26 cellular contexts compared by ENCODE assay signal in the genomic region with DNA sequence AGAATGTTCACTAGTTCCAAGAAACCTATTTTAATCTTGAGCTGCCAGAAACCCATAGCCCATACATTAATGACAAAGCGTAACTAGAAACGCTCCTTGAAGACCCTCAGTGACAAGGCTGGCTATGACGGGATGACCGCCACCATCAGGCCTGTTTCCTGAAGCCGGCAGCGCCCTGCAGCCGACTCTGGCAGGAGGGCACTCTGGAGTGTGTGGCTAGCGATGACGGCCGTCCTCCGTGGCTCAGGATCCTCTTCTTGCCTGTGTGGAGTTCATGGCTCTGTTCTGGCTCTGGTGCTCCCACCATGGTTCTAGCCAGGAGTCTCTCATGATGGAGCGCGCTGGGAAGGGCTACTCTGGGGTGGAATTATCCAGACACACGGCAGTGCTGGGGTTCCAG.
DNase-seq lines count a peak whose midpoint lies in the region; ATAC-seq and TF ChIP-seq lines count a peak whose summit lies in the region.
"Had no signal": no experiment of that assay in that cellular context is flagged by ENCODE, and none has a peak within 500 bp of the region (broad histone marks: within the 10 kb centered on the region; RNA-seq: fewer than 3 reads in every experiment).

No MANE protein-coding gene starts in this region.

- H3K14ac ChIP-seq in neuronal stem cell (ENCODE audit: low read length): peak overlapping the region; percentile 5

- no peak overlapping the region for H4K91ac ChIP-seq in neuronal stem cell (ENCODE audit: low read depth, low read length, poor library complexity)

- H2BK12ac ChIP-seq in neuronal stem cell (ENCODE audit: low read length): no peak overlapping the region

- ATAC-seq in right cardiac atrium: no peak
- no peak for ATAC-seq in upper lobe of right lung
- no peak for ATAC-seq in activated T-cell treated with anti-CD3 and anti-CD28 coated beads, Interleukin-2, amount 50 U/mL, for 4 hours
- ATAC-seq: A549, GM12878 had no signal

- WGBS in right cardiac atrium: 87% methylated on average over 14 of the region's 14 CpGs
- WGBS in neuronal stem cell (ENCODE audit: extremely low coverage in 2 of 2, insufficient read length in 2 of 2, insufficient replicate concordance in 1 of 2), 2 donors: no CpG with 5 or more reads among the region's 14 CpGs

- H3K79me1 ChIP-seq in neuronal stem cell (ENCODE audit: low read depth, low read length): no peaks in the 10 kb centered on the region

- no peaks in the 10 kb centered on the region for H3K9me3 ChIP-seq in right atrium auricular region
- H3K9me3 ChIP-seq in right cardiac atrium (ENCODE audit: control insufficient read depth, low read length): no peaks in the 10 kb centered on the region
- no peaks in the 10 kb centered on the region for H3K9me3 ChIP-seq in neuronal stem cell (replicated peaks in 1 of 2; ENCODE audit: control insufficient read depth in 2 of 2, insufficient read depth in 1 of 2, low read depth in 1 of 2, low read length in 2 of 2)
- H3K9me3 ChIP-seq in upper lobe of right lung: no peaks in the 10 kb centered on the region
- H3K9me3 ChIP-seq: A549, BE2C had no signal

- H2AK5ac ChIP-seq in neuronal stem cell (ENCODE audit: low read depth, low read length): no peak overlapping the region

- H3K18ac ChIP-seq in neuronal stem cell (ENCODE audit: low read length): no peak overlapping the region

- H3K9ac ChIP-seq in neuronal stem cell (ENCODE audit: low read depth, low read length, poor library complexity): no peak overlapping the region
- H3K9ac ChIP-seq: BLaER1 had no signal

- no peak overlapping the region for H4K8ac ChIP-seq in neuronal stem cell (ENCODE audit: low read depth, low read length)

- H3K27me3 Mint-ChIP-seq in activated T-cell treated with anti-CD3 and anti-CD28 coated beads, Interleukin-2, amount 50 U/mL, for 4 hours (ENCODE audit: low read depth): peaks cover 5% of the 10 kb centered on the region
- H3K27me3 Mint-ChIP-seq: CD4-positive, CD25-positive, alpha-beta regulatory T cell had no signal

- H2BK120ac ChIP-seq in neuronal stem cell (ENCODE audit: low read depth, low read length): no peak overlapping the region

- H3K4me3 Mint-ChIP-seq in activated T-cell treated with anti-CD3 and anti-CD28 coated beads, Interleukin-2, amount 50 U/mL, for 4 hours: no peak overlapping the region
- H3K4me3 Mint-ChIP-seq: CD14-positive monocyte; CD4-positive, alpha-beta memory T cell; CD4-positive, CD25-positive, alpha-beta regulatory T cell; CD8-positive, alpha-beta memory T cell had no signal

- H3K36me3 ChIP-seq in right atrium auricular region: no peaks in the 10 kb centered on the region
- no peaks in the 10 kb centered on the region for H3K36me3 ChIP-seq in neuronal stem cell (replicated peaks in 1 of 2; ENCODE audit: control insufficient read depth in 2 of 2, insufficient read depth in 2 of 2, low read length in 2 of 2)
- H3K36me3 ChIP-seq in upper lobe of right lung: no peaks in the 10 kb centered on the region
- H3K36me3 ChIP-seq: BE2C, BLaER1 had no signal

- no peak overlapping the region for H3K4ac ChIP-seq in neuronal stem cell (ENCODE audit: low read length)

- TF ChIP-seq CTCF in right atrium auricular region (IDR thresholded peaks at IDR 0.05): no peak
- TF ChIP-seq CTCF in coronary artery (IDR thresholded peaks at IDR 0.05): no peak
- no peak for TF ChIP-seq CTCF in upper lobe of right lung (IDR thresholded peaks at IDR 0.05)

- H2BK15ac ChIP-seq in neuronal stem cell (ENCODE audit: low read length): no peak overlapping the region

- H3K27me3 ChIP-seq in right atrium auricular region: no peaks in the 10 kb centered on the region
- H3K27me3 ChIP-seq in right cardiac atrium (ENCODE audit: control insufficient read depth, insufficient read depth): no peaks in the 10 kb centered on the region
- H3K27me3 ChIP-seq in neuronal stem cell (ENCODE audit: control insufficient read depth in 3 of 3, insufficient read depth in 3 of 3, low read depth in 1 of 3, low read length in 3 of 3): no peaks in the 10 kb centered on the region
- no peaks in the 10 kb centered on the region for H3K27me3 ChIP-seq in upper lobe of right lung
- H3K27me3 ChIP-seq: BLaER1 had no signal

- H3K23ac ChIP-seq in neuronal stem cell (ENCODE audit: low read depth, low read length, poor library complexity): no peak overlapping the region

- H3K27ac ChIP-seq in right atrium auricular region (no peak overlapping the region), right cardiac atrium (ENCODE audit: low read length) (no peak overlapping the region), coronary artery (no peak overlapping the region), neuronal stem cell (replicated peaks; ENCODE audit: low read length) (no peak overlapping the region), upper lobe of right lung (no peak overlapping the region)
- H3K27ac ChIP-seq: 22Rv1, A549, BLaER1 had no signal

- no peak overlapping the region for H3K4me2 ChIP-seq in neuronal stem cell (ENCODE audit: insufficient read depth, low read length, poor library complexity, severe bottlenecking)
- H3K4me2 ChIP-seq: A549, BLaER1 had no signal

- H3K36me3 Mint-ChIP-seq in activated T-cell treated with anti-CD3 and anti-CD28 coated beads, Interleukin-2, amount 50 U/mL, for 4 hours (ENCODE audit: insufficient read depth): no peaks in the 10 kb centered on the region
- H3K36me3 Mint-ChIP-seq: CD14-positive monocyte; CD4-positive, alpha-beta memory T cell; CD4-positive, CD25-positive, alpha-beta regulatory T cell; CD8-positive, alpha-beta memory T cell had no signal

- H3K4me1 ChIP-seq in right atrium auricular region (no peaks in the 10 kb centered on the region), right cardiac atrium (ENCODE audit: control insufficient read depth, insufficient read depth, low read length) (no peaks in the 10 kb centered on the region), neuronal stem cell (ENCODE audit: control insufficient read depth in 2 of 2, insufficient read depth in 1 of 2, low read depth in 1 of 2, low read length in 2 of 2) (no peaks in the 10 kb centered on the region), upper lobe of right lung (no peaks in the 10 kb centered on the region)
- H3K4me1 ChIP-seq: A549, BE2C, BLaER1 had no signal

- peak; percentile 34 for DNase-seq in right atrium auricular region (ENCODE audit: low spot score)
- no peak for DNase-seq in right cardiac atrium
- DNase-seq in coronary artery (ENCODE audit: low spot score): peak; percentile 21
- DNase-seq in neuronal stem cell (ENCODE audit: low spot score): no peak
- DNase-seq in upper lobe of right lung: peak; percentile 40
- DNase-seq in activated T-cell treated with anti-CD3 and anti-CD28 coated beads, Interleukin-2, amount 50 U/mL, for 4 hours: no peak
- no peak for DNase-seq in AG08395 (ENCODE audit: low spot score)
- no peak for DNase-seq in UCSD-AML1 (lab: John Stamatoyannopoulos, UW; ENCODE audit: unreplicated experiment)
- DNase-seq: BE2C; C1 segment of cervical spinal cord; CD4-positive, alpha-beta memory T cell; CD4-positive, CD25-positive, alpha-beta regulatory T cell; CD8-positive, alpha-beta memory T cell; COR-L47; DMS 273 treated with DMSO at 0.1 percent for 48 hours; DMS153; DMS53; DMS79; DND-41; EL; GDM1 had no signal

- no peak overlapping the region for H3K4me3 ChIP-seq in right atrium auricular region
- no peak overlapping the region for H3K4me3 ChIP-seq in right cardiac atrium (ENCODE audit: low read length)
- H3K4me3 ChIP-seq in coronary artery: no peak overlapping the region
- no peak overlapping the region for H3K4me3 ChIP-seq in neuronal stem cell (ENCODE audit: low read length in 2 of 2)
- H3K4me3 ChIP-seq in upper lobe of right lung: no peak overlapping the region
- H3K4me3 ChIP-seq: A549, BLaER1, GM12878 had no signal

- intact Hi-C loops in right cardiac atrium (cut with DNase I) (no loop called here), upper lobe of right lung (cut with DNase I) (no loop called here)

- H3K4me1 Mint-ChIP-seq in activated T-cell treated with anti-CD3 and anti-CD28 coated beads, Interleukin-2, amount 50 U/mL, for 4 hours (ENCODE audit: low read depth): no peaks in the 10 kb centered on the region
- H3K4me1 Mint-ChIP-seq: CD14-positive monocyte; CD4-positive, alpha-beta memory T cell; CD4-positive, CD25-positive, alpha-beta regulatory T cell; CD8-positive, alpha-beta memory T cell had no signal

- no peaks in the 10 kb centered on the region for H3K9me3 Mint-ChIP-seq in activated T-cell treated with anti-CD3 and anti-CD28 coated beads, Interleukin-2, amount 50 U/mL, for 4 hours
- H3K9me3 Mint-ChIP-seq: CD4-positive, alpha-beta memory T cell had no signal

- H2BK5ac ChIP-seq in neuronal stem cell (ENCODE audit: low read length): no peak overlapping the region

- no peak overlapping the region for H2AFZ ChIP-seq in neuronal stem cell (ENCODE audit: low read length)

Comparison
In these comparisons a context has a peak if more than half of its experiments do, and no peak if none do; other contexts are left out.
1. DNase-seq: peak in right atrium auricular region (single experiment), coronary artery (single experiment) and upper lobe of right lung (single experiment); none in right cardiac atrium (0 of 3), neuronal stem cell (single experiment), activated T-cell treated with anti-CD3 and anti-CD28 coated beads, Interleukin-2, amount 50 U/mL, for 4 hours (single experiment), AG08395 (single experiment) and UCSD-AML1 (single experiment).